In genomic region chr12:110071504-110071903, GRCh38 we compare ENCODE assay signal across 16 cellular contexts.
"Had no signal": no experiment of that assay in that cellular context is flagged by ENCODE, and none has a peak within 500 bp of the region (broad histone marks: within the 10 kb centered on the region; RNA-seq: fewer than 3 reads in every experiment).

No MANE protein-coding gene starts in this region.

- H2AFZ ChIP-seq: neural progenitor cell had no signal

- H3K27me3 Mint-ChIP-seq: stimulated activated memory B cell treated with anti-CD40 and anti-IgM and Interleukin-4, amounts not matched to agents 10 μg/mL and 1 μg/mL and 100 μg/mL, for 72 hours had no signal

- H3K4me1 Mint-ChIP-seq: neural progenitor cell had no signal

- H3K4me3 Mint-ChIP-seq: neural progenitor cell; stimulated activated memory B cell treated with anti-CD40 and anti-IgM and Interleukin-4, amounts not matched to agents 10 μg/mL and 1 μg/mL and 100 μg/mL, for 72 hours had no signal

- H3K4me3 ChIP-seq: body of pancreas, colonic mucosa, lower lobe of right lung, neural progenitor cell, psoas muscle, SJSA1, transverse colon, vagina had no signal

- DNase-seq: activated gamma-delta T cell treated with Interleukin-2 at 50 U/mL for 16 hours; body of pancreas; central memory CD4-positive, alpha-beta T cell; colonic mucosa; left colon; lower lobe of right lung; psoas muscle; T1000; transverse colon had no signal

- H3K4me2 ChIP-seq: neural progenitor cell had no signal

- H3K9me3 Mint-ChIP-seq: neural progenitor cell had no signal

- H3K9me3 ChIP-seq: body of pancreas, colonic mucosa, lower lobe of right lung, psoas muscle, SJSA1, transverse colon, vagina had no signal

- H3K36me3 ChIP-seq: colonic mucosa, lower lobe of right lung, neural progenitor cell, SJSA1, transverse colon, vagina had no signal

- ATAC-seq: activated CD4-positive, CD25-positive, alpha-beta regulatory T cell treated with anti-CD3 and anti-CD28 coated beads, Interleukin-2, amount 50 U/mL, for 24 hours; body of pancreas; esophagus mucosa; left colon; lower lobe of right lung; psoas muscle; sciatic nerve; stimulated activated memory B cell treated with anti-CD40 and anti-IgM and Interleukin-4, amounts not matched to agents 10 μg/mL and 1 μg/mL and 100 μg/mL, for 72 hours had no signal

- H3K27me3 ChIP-seq: body of pancreas, colonic mucosa, neural progenitor cell, SJSA1, transverse colon, vagina had no signal

- H3K36me3 Mint-ChIP-seq: neural progenitor cell; stimulated activated memory B cell treated with anti-CD40 and anti-IgM and Interleukin-4, amounts not matched to agents 10 μg/mL and 1 μg/mL and 100 μg/mL, for 72 hours had no signal

- H3K4me1 ChIP-seq: body of pancreas, colonic mucosa, neural progenitor cell, psoas muscle had no signal

- H3K27ac Mint-ChIP-seq: neural progenitor cell; stimulated activated memory B cell treated with anti-CD40 and anti-IgM and Interleukin-4, amounts not matched to agents 10 μg/mL and 1 μg/mL and 100 μg/mL, for 72 hours had no signal

- H3K27ac ChIP-seq: body of pancreas, colonic mucosa, lower lobe of right lung, neural progenitor cell, psoas muscle, SJSA1, transverse colon, vagina had no signal

- H3K9ac ChIP-seq: neural progenitor cell had no signal
